1 cellular context compared by ENCODE assay signal in the genomic region with DNA sequence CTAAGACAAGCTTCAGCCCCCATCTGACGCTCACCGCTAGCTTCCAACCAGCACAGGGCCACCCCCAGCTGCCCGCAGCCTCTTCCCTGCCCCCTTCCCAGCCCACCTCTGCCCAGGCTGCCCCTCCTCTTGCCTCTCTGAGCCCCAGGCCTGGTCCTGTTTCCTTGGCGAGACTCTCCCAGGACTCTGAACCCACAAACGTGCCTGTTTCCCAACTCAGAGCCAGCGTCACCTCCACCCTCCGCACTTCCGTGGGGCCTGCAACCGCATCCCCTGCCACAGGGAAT.
TF ChIP-seq lines count a peak whose summit lies in the region.

No MANE protein-coding gene starts in this region.

TF ChIP-seq in GM23338, 12 proteins besides CTCF, POLR2A, EP300 and RAD21 (continued from another document):
- TF ChIP-seq, protein P1, sequence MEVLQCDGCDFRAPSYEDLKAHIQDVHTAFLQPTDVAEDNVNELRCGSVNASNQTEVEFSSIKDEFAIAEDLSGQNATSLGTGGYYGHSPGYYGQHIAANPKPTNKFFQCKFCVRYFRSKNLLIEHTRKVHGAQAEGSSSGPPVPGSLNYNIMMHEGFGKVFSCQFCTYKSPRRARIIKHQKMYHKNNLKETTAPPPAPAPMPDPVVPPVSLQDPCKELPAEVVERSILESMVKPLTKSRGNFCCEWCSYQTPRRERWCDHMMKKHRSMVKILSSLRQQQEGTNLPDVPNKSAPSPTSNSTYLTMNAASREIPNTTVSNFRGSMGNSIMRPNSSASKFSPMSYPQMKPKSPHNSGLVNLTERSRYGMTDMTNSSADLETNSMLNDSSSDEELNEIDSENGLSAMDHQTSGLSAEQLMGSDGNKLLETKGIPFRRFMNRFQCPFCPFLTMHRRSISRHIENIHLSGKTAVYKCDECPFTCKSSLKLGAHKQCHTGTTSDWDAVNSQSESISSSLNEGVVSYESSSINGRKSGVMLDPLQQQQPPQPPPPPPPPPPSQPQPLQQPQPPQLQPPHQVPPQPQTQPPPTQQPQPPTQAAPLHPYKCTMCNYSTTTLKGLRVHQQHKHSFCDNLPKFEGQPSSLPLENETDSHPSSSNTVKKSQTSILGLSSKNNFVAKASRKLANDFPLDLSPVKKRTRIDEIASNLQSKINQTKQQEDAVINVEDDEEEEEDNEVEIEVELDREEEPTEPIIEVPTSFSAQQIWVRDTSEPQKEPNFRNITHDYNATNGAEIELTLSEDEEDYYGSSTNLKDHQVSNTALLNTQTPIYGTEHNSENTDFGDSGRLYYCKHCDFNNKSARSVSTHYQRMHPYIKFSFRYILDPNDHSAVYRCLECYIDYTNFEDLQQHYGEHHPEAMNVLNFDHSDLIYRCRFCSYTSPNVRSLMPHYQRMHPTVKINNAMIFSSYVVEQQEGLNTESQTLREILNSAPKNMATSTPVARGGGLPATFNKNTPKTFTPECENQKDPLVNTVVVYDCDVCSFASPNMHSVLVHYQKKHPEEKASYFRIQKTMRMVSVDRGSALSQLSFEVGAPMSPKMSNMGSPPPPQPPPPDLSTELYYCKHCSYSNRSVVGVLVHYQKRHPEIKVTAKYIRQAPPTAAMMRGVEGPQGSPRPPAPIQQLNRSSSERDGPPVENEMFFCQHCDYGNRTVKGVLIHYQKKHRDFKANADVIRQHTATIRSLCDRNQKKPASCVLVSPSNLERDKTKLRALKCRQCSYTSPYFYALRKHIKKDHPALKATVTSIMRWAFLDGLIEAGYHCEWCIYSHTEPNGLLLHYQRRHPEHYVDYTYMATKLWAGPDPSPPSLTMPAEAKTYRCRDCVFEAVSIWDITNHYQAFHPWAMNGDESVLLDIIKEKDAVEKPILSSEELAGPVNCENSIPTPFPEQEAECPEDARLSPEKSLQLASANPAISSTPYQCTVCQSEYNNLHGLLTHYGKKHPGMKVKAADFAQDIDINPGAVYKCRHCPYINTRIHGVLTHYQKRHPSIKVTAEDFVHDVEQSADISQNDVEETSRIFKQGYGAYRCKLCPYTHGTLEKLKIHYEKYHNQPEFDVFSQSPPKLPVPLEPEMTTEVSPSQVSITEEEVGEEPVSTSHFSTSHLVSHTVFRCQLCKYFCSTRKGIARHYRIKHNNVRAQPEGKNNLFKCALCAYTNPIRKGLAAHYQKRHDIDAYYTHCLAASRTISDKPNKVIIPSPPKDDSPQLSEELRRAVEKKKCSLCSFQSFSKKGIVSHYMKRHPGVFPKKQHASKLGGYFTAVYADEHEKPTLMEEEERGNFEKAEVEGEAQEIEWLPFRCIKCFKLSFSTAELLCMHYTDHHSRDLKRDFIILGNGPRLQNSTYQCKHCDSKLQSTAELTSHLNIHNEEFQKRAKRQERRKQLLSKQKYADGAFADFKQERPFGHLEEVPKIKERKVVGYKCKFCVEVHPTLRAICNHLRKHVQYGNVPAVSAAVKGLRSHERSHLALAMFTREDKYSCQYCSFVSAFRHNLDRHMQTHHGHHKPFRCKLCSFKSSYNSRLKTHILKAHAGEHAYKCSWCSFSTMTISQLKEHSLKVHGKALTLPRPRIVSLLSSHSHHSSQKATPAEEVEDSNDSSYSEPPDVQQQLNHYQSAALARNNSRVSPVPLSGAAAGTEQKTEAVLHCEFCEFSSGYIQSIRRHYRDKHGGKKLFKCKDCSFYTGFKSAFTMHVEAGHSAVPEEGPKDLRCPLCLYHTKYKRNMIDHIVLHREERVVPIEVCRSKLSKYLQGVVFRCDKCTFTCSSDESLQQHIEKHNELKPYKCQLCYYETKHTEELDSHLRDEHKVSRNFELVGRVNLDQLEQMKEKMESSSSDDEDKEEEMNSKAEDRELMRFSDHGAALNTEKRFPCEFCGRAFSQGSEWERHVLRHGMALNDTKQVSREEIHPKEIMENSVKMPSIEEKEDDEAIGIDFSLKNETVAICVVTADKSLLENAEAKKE (CRISPR knock-in tag; IDR thresholded peaks at IDR 0.05), result no peak
- TF ChIP-seq, protein P2, sequence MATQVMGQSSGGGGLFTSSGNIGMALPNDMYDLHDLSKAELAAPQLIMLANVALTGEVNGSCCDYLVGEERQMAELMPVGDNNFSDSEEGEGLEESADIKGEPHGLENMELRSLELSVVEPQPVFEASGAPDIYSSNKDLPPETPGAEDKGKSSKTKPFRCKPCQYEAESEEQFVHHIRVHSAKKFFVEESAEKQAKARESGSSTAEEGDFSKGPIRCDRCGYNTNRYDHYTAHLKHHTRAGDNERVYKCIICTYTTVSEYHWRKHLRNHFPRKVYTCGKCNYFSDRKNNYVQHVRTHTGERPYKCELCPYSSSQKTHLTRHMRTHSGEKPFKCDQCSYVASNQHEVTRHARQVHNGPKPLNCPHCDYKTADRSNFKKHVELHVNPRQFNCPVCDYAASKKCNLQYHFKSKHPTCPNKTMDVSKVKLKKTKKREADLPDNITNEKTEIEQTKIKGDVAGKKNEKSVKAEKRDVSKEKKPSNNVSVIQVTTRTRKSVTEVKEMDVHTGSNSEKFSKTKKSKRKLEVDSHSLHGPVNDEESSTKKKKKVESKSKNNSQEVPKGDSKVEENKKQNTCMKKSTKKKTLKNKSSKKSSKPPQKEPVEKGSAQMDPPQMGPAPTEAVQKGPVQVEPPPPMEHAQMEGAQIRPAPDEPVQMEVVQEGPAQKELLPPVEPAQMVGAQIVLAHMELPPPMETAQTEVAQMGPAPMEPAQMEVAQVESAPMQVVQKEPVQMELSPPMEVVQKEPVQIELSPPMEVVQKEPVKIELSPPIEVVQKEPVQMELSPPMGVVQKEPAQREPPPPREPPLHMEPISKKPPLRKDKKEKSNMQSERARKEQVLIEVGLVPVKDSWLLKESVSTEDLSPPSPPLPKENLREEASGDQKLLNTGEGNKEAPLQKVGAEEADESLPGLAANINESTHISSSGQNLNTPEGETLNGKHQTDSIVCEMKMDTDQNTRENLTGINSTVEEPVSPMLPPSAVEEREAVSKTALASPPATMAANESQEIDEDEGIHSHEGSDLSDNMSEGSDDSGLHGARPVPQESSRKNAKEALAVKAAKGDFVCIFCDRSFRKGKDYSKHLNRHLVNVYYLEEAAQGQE (IDR thresholded peaks at IDR 0.05; ENCODE audit: unreplicated experiment), result no peak
- TF ChIP-seq EZH2phosphoT487 (IDR thresholded peaks at IDR 0.05; ENCODE audit: unreplicated experiment), result no peak
- TF ChIP-seq STAT1 (IDR thresholded peaks at IDR 0.05; ENCODE audit: unreplicated experiment), result no peak
- no peak for TF ChIP-seq NANOG (IDR thresholded peaks at IDR 0.05; ENCODE audit: borderline replicate concordance)
TF ChIP-seq in GM23338: peak in this region for 0.
